Comparison of ENCODE assay signal across 1 cellular context in the genomic region with DNA sequence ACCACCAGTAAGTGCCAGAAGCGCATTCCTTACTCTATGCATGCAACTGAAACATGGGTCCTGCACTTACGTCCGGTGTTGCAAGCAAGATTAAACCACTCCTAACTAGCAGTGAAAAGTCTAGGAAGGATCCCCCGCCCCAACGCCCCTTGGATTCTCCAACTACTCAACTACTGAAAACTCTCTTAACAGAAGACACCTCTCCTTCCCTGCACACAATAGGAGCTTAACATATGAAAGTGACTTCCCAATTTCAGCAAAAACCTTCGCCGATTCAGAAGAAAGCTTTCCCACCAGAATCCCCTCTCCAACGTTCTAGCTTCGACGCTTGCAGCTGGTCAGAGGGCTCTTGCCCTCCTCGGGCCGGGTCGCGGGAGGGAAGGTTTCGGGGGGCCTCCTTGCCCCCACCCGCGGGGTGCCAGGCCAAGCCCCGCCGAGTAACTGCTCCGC.
TF ChIP-seq lines count a peak whose summit lies in the region.

No MANE protein-coding gene starts in this region.

TF ChIP-seq in HepG2, 621 proteins besides CTCF, POLR2A, EP300 and RAD21 (continued from another document):
- TF ChIP-seq, protein P1, sequence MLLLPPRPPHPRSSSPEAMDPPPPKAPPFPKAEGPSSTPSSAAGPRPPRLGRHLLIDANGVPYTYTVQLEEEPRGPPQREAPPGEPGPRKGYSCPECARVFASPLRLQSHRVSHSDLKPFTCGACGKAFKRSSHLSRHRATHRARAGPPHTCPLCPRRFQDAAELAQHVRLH (CRISPR knock-in tag; IDR thresholded peaks at IDR 0.05; ENCODE audit: borderline replicate concordance, low read depth) = 0 out of 2 replicates have a peak, but pooled peaks have one; percentile 15
- TF ChIP-seq ZNF335 (CRISPR knock-in tag; IDR thresholded peaks at IDR 0.05) (no peak), PAX8 (CRISPR knock-in tag; IDR thresholded peaks at IDR 0.05; ENCODE audit: borderline replicate concordance) (no peak), MLLT10 (CRISPR knock-in tag; IDR thresholded peaks at IDR 0.05) (no peak), FOXA3 (CRISPR knock-in tag; IDR thresholded peaks at IDR 0.05) (no peak; the same call in 1 of the 2 replicates), SUZ12 (IDR thresholded peaks at IDR 0.05; ENCODE audit: low read depth, low read length) (no peak), DNMT3B (CRISPR knock-in tag; conservative IDR thresholded peaks at IDR 0.05) (peak; percentile 44; the same call in 1 of the 2 replicates), SAFB2 (CRISPR knock-in tag; IDR thresholded peaks at IDR 0.05; ENCODE audit: borderline replicate concordance, low read depth) (0 out of 2 replicates have a peak, but pooled peaks have one; percentile 2), HOXA9 (CRISPR knock-in tag; IDR thresholded peaks at IDR 0.05; ENCODE audit: borderline replicate concordance) (no peak), SAP130 (CRISPR knock-in tag; IDR thresholded peaks at IDR 0.05; ENCODE audit: low read depth) (no peak), CCDC6 (CRISPR knock-in tag; IDR thresholded peaks at IDR 0.05) (no peak), ZNF670 (CRISPR knock-in tag; IDR thresholded peaks at IDR 0.05; ENCODE audit: borderline replicate concordance) (no peak), ARID2 (CRISPR knock-in tag; IDR thresholded peaks at IDR 0.05; ENCODE audit: borderline replicate concordance) (peak; percentile 78; the same call in 1 of the 2 replicates), SNAI1 (CRISPR knock-in tag; IDR thresholded peaks at IDR 0.05; ENCODE audit: borderline replicate concordance) (no peak), ZNF432 (CRISPR knock-in tag; IDR thresholded peaks at IDR 0.05; ENCODE audit: borderline replicate concordance) (no peak), ZNF468 (CRISPR knock-in tag; IDR thresholded peaks at IDR 0.05) (no peak)
- TF ChIP-seq, protein P2, sequence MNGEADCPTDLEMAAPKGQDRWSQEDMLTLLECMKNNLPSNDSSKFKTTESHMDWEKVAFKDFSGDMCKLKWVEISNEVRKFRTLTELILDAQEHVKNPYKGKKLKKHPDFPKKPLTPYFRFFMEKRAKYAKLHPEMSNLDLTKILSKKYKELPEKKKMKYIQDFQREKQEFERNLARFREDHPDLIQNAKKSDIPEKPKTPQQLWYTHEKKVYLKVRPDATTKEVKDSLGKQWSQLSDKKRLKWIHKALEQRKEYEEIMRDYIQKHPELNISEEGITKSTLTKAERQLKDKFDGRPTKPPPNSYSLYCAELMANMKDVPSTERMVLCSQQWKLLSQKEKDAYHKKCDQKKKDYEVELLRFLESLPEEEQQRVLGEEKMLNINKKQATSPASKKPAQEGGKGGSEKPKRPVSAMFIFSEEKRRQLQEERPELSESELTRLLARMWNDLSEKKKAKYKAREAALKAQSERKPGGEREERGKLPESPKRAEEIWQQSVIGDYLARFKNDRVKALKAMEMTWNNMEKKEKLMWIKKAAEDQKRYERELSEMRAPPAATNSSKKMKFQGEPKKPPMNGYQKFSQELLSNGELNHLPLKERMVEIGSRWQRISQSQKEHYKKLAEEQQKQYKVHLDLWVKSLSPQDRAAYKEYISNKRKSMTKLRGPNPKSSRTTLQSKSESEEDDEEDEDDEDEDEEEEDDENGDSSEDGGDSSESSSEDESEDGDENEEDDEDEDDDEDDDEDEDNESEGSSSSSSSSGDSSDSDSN (CRISPR knock-in tag; IDR thresholded peaks at IDR 0.05) = no peak
- TF ChIP-seq, protein P3, sequence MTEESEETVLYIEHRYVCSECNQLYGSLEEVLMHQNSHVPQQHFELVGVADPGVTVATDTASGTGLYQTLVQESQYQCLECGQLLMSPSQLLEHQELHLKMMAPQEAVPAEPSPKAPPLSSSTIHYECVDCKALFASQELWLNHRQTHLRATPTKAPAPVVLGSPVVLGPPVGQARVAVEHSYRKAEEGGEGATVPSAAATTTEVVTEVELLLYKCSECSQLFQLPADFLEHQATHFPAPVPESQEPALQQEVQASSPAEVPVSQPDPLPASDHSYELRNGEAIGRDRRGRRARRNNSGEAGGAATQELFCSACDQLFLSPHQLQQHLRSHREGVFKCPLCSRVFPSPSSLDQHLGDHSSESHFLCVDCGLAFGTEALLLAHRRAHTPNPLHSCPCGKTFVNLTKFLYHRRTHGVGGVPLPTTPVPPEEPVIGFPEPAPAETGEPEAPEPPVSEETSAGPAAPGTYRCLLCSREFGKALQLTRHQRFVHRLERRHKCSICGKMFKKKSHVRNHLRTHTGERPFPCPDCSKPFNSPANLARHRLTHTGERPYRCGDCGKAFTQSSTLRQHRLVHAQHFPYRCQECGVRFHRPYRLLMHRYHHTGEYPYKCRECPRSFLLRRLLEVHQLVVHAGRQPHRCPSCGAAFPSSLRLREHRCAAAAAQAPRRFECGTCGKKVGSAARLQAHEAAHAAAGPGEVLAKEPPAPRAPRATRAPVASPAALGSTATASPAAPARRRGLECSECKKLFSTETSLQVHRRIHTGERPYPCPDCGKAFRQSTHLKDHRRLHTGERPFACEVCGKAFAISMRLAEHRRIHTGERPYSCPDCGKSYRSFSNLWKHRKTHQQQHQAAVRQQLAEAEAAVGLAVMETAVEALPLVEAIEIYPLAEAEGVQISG (CRISPR knock-in tag; IDR thresholded peaks at IDR 0.05) = no peak
- TF ChIP-seq, protein P4, sequence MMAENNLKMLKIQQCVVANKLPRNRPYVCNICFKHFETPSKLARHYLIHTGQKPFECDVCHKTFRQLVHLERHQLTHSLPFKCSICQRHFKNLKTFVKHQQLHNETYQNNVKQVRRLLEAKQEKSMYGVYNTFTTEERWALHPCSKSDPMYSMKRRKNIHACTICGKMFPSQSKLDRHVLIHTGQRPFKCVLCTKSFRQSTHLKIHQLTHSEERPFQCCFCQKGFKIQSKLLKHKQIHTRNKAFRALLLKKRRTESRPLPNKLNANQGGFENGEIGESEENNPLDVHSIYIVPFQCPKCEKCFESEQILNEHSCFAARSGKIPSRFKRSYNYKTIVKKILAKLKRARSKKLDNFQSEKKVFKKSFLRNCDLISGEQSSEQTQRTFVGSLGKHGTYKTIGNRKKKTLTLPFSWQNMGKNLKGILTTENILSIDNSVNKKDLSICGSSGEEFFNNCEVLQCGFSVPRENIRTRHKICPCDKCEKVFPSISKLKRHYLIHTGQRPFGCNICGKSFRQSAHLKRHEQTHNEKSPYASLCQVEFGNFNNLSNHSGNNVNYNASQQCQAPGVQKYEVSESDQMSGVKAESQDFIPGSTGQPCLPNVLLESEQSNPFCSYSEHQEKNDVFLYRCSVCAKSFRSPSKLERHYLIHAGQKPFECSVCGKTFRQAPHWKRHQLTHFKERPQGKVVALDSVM (CRISPR knock-in tag; IDR thresholded peaks at IDR 0.05) = 0 out of 2 replicates have a peak, but pooled peaks have one; percentile 9
